In genomic region chr16:32116080-32116479, GRCh38 we compare ENCODE assay signal across 9 cellular contexts.
DNase-seq lines count a peak whose midpoint lies in the region; ATAC-seq and TF ChIP-seq lines count a peak whose summit lies in the region.
"Had no signal": no experiment of that assay in that cellular context is flagged by ENCODE, and none has a peak within 500 bp of the region (broad histone marks: within the 10 kb centered on the region; RNA-seq: fewer than 3 reads in every experiment).

No MANE protein-coding gene starts in this region.

- no peak for TF ChIP-seq CTCF in upper lobe of right lung (IDR thresholded peaks at IDR 0.05)

- H3K4me3 Mint-ChIP-seq in activated naive CD4-positive, alpha-beta T cell treated with anti-CD3 and anti-CD28 coated beads for 36 hours, result peak overlapping the region; percentile 60

- CTCF ChIA-PET in activated naive CD4-positive, alpha-beta T cell treated with anti-CD3 and anti-CD28 coated beads for 36 hours (lab: Charles Lee), result no interaction called here

- peak overlapping the region; percentile 70 for H3K4me3 ChIP-seq in right cardiac atrium (ENCODE audit: low read length)
- peak overlapping the region; percentile 43 for H3K4me3 ChIP-seq in upper lobe of right lung

- no peaks in the 10 kb centered on the region for H3K4me1 ChIP-seq in right cardiac atrium (ENCODE audit: control insufficient read depth, insufficient read depth, low read length)
- H3K4me1 ChIP-seq in upper lobe of right lung, result no peaks in the 10 kb centered on the region

- WGBS in right cardiac atrium, result 2% methylated on average over 52 of the region's 52 CpGs

- H3K9me3 ChIP-seq in right cardiac atrium (ENCODE audit: control insufficient read depth, low read length) (no peaks in the 10 kb centered on the region), upper lobe of right lung (no peaks in the 10 kb centered on the region)

- no peaks in the 10 kb centered on the region for H3K27me3 ChIP-seq in right cardiac atrium (ENCODE audit: control insufficient read depth, insufficient read depth)
- no peaks in the 10 kb centered on the region for H3K27me3 ChIP-seq in upper lobe of right lung

- H3K27ac ChIP-seq in right cardiac atrium (ENCODE audit: low read length) (no peak overlapping the region), upper lobe of right lung (no peak overlapping the region)

- no peak overlapping the region for H3K27ac Mint-ChIP-seq in activated naive CD4-positive, alpha-beta T cell treated with anti-CD3 and anti-CD28 coated beads for 36 hours

- no peaks in the 10 kb centered on the region for H3K36me3 ChIP-seq in upper lobe of right lung

- H3K27me3 Mint-ChIP-seq in activated naive CD4-positive, alpha-beta T cell treated with anti-CD3 and anti-CD28 coated beads for 36 hours (ENCODE audit: low read depth), result peaks cover 5% of the 10 kb centered on the region

- H3K9me3 Mint-ChIP-seq in activated naive CD4-positive, alpha-beta T cell treated with anti-CD3 and anti-CD28 coated beads for 36 hours, result no peaks in the 10 kb centered on the region

- intact Hi-C loops in activated naive CD4-positive, alpha-beta T cell treated with anti-CD3 and anti-CD28 coated beads for 36 hours (cut with micrococcal nuclease), result no loop called here
- intact Hi-C loops in right cardiac atrium (cut with DNase I) (no loop called here), upper lobe of right lung (cut with DNase I) (no loop called here), posterior vena cava (cut with DNase I) (no loop called here)

- DNase-seq in activated naive CD4-positive, alpha-beta T cell treated with anti-CD3 and anti-CD28 coated beads for 36 hours, result no peak
- DNase-seq in activated naive CD4-positive, alpha-beta T cell (lab: John Stamatoyannopoulos, UW), result no peak
- DNase-seq in activated T-cell treated with anti-CD3 and anti-CD28 coated beads for 4 hours (peak; percentile 0), right cardiac atrium (peak; percentile 5 to 52 (median 16)), upper lobe of right lung (peak; percentile 48), hypothalamus (lab: John Stamatoyannopoulos, UW) (no peak), activated gamma-delta T cell treated with Interleukin-2 at 50 U/mL for 16 hours (no peak), posterior vena cava (ENCODE audit: low spot score) (no peak)
- DNase-seq: glutamatergic neuron had no signal

- no peaks in the 10 kb centered on the region for H3K4me1 Mint-ChIP-seq in activated naive CD4-positive, alpha-beta T cell treated with anti-CD3 and anti-CD28 coated beads for 36 hours (ENCODE audit: low read depth)

- ATAC-seq in right cardiac atrium (no peak), upper lobe of right lung (no peak)

- no peaks in the 10 kb centered on the region for H3K36me3 Mint-ChIP-seq in activated naive CD4-positive, alpha-beta T cell treated with anti-CD3 and anti-CD28 coated beads for 36 hours (ENCODE audit: low read depth)

Comparison
In these comparisons a context has a peak if more than half of its experiments do, and no peak if none do; other contexts are left out.
1. DNase-seq: peak in activated T-cell treated with anti-CD3 and anti-CD28 coated beads for 4 hours (single experiment), right cardiac atrium (3 of 3) and upper lobe of right lung (single experiment); none in activated naive CD4-positive, alpha-beta T cell treated with anti-CD3 and anti-CD28 coated beads for 36 hours (single experiment), activated naive CD4-positive, alpha-beta T cell (0 of 4), hypothalamus (0 of 51), activated gamma-delta T cell treated with Interleukin-2 at 50 U/mL for 16 hours (single experiment) and posterior vena cava (single experiment).